1 cellular context compared by ENCODE assay signal in genomic region chr6:156652231-156652750, GRCh38.
TF ChIP-seq lines count a peak whose summit lies in the region.

No MANE protein-coding gene starts in this region.

TF ChIP-seq in GM12878, 131 proteins besides CTCF, POLR2A, EP300 and RAD21 (continued from another document and continues in another):
- TF ChIP-seq CREM (IDR thresholded peaks at IDR 0.05; ENCODE audit: low read depth) (peak; percentile 94), EGR1 (IDR thresholded peaks at IDR 0.05; ENCODE audit: borderline replicate concordance in 1 of 2, low read depth in 2 of 2, low read length in 2 of 2) (no peak), TAF1 (IDR thresholded peaks at IDR 0.05; ENCODE audit: borderline replicate concordance, low read depth, low read length) (no peak), IRF5 (IDR thresholded peaks at IDR 0.05; ENCODE audit: borderline replicate concordance) (no peak), CREB1 (IDR thresholded peaks at IDR 0.05; ENCODE audit: low read depth) (peak; percentile 84), E2F8 (IDR thresholded peaks at IDR 0.05; ENCODE audit: low read depth, partially characterized antibody) (no peak), STAT3 (IDR thresholded peaks at IDR 0.05; ENCODE audit: low read depth, low read length) (no peak), HSF1 (IDR thresholded peaks at IDR 0.05; ENCODE audit: low read depth, low read length) (no peak), SPI1 (IDR thresholded peaks at IDR 0.05; ENCODE audit: borderline replicate concordance, insufficient read depth, low read depth, low read length) (no peak), ETV6 (conservative IDR thresholded peaks at IDR 0.05 in 1 of 2, IDR thresholded peaks at IDR 0.05 in 1 of 2; ENCODE audit: borderline replicate concordance in 1 of 2, low read depth in 1 of 2) (peak in 1 of 2 experiments; percentile 82; a peak in 2 of 4 replicates), MEF2A (IDR thresholded peaks at IDR 0.05; ENCODE audit: insufficient read depth, low read depth, low read length) (peak; percentile 79), ATF3 (IDR thresholded peaks at IDR 0.05; ENCODE audit: borderline replicate concordance, extremely low read depth, low read depth, low read length) (no peak), HCFC1 (IDR thresholded peaks at IDR 0.05; ENCODE audit: low read length) (no peak), RELB (IDR thresholded peaks at IDR 0.05; ENCODE audit: low read depth) (no peak), USF2 (IDR thresholded peaks at IDR 0.05; ENCODE audit: borderline replicate concordance, low read depth, low read length) (no peak), POU2F2 (IDR thresholded peaks at IDR 0.05; ENCODE audit: borderline replicate concordance, low read depth, low read length) (0 out of 3 replicates have a peak, but pooled peaks have one; percentile 7), SRF (IDR thresholded peaks at IDR 0.05; ENCODE audit: low read depth in 2 of 2, low read length in 2 of 2) (peak in 1 of 2 experiments; percentile 32; a peak in 1 of 4 replicates), NFYA (IDR thresholded peaks at IDR 0.05; ENCODE audit: borderline replicate concordance, low read depth, low read length) (no peak), MLLT1 (IDR thresholded peaks at IDR 0.05) (no peak), MAX (IDR thresholded peaks at IDR 0.05; ENCODE audit: low read depth, low read length) (no peak), DPF2 (IDR thresholded peaks at IDR 0.05) (peak; percentile 44; the same call in 1 of the 2 replicates), SP1 (IDR thresholded peaks at IDR 0.05; ENCODE audit: low read depth, low read length) (no peak), NRF1 (conservative IDR thresholded peaks at IDR 0.05; ENCODE audit: low read depth, low read length) (no peak), SIX5 (IDR thresholded peaks at IDR 0.05; ENCODE audit: low read depth, low read length, severe bottlenecking) (no peak), ZBTB33 (IDR thresholded peaks at IDR 0.05) (no peak), LARP7 (IDR thresholded peaks at IDR 0.05) (no peak), HDGF (IDR thresholded peaks at IDR 0.05) (no peak), TCF12 (IDR thresholded peaks at IDR 0.05; ENCODE audit: low read depth, low read length) (peak; percentile 69; the same call in 1 of the 2 replicates), SUPT20H (IDR thresholded peaks at IDR 0.05; ENCODE audit: borderline replicate concordance, control insufficient read depth, low read depth, low read length) (no peak), EED (IDR thresholded peaks at IDR 0.05; ENCODE audit: low read depth) (peak; percentile 93), PML (IDR thresholded peaks at IDR 0.05; ENCODE audit: low read length) (peak; percentile 98), CBX5 (IDR thresholded peaks at IDR 0.05; ENCODE audit: low read depth) (peak; percentile 47; the same call in 1 of the 2 replicates), NR2C2 (IDR thresholded peaks at IDR 0.05; ENCODE audit: borderline replicate concordance, control insufficient read depth, insufficient read length, low read depth) (no peak), IKZF2 (IDR thresholded peaks at IDR 0.05) (no peak; a peak in 1 of 4 replicates), FOXK2 (IDR thresholded peaks at IDR 0.05) (no peak), SMAD5 (IDR thresholded peaks at IDR 0.05; ENCODE audit: low read depth) (peak; percentile 95), KAT2A (conservative IDR thresholded peaks at IDR 0.05; ENCODE audit: control insufficient read depth, low read depth, low read length) (no peak), BACH1 (IDR thresholded peaks at IDR 0.05; ENCODE audit: borderline replicate concordance) (no peak), NR2F1 (conservative IDR thresholded peaks at IDR 0.05) (peak; percentile 77), ATF7 (IDR thresholded peaks at IDR 0.05; ENCODE audit: low read depth) (no peak), CBX3 (IDR thresholded peaks at IDR 0.05; ENCODE audit: borderline replicate concordance, low read depth) (no peak), HDAC2 (IDR thresholded peaks at IDR 0.05) (no peak), BMI1 (IDR thresholded peaks at IDR 0.05; ENCODE audit: borderline replicate concordance) (no peak), SREBF2 (IDR thresholded peaks at IDR 0.05; ENCODE audit: low read length) (no peak), CUX1 (IDR thresholded peaks at IDR 0.05; ENCODE audit: insufficient replicate concordance, low read depth, low read length) (no peak)
